ENCODE assay signal across 9 cellular contexts in the genomic region with DNA sequence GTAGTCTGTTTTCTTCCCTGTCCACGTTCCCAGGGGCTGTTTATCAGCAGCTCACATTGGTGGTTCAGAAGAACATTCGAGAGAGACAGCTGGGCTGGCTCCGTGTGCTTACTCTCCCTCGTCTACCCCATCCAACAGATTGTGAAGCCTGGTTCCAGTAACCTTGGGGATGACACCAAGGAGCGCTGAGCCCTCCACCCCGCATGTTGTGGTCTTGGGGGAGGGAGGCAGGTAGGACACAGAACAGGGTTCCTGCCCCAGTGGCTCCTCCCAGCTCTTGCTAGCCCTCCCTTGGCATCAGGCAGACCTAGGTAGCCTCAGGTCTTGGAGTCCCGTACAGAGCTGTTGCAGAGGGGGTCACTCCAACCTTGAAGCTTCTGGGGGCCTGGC. TPM values are rescaled to one million over a fixed set of nuclear protein-coding genes. Genes with fewer than 3 reads are reported as not detected.
DNase-seq lines count a peak whose midpoint lies in the region; ATAC-seq and TF ChIP-seq lines count a peak whose summit lies in the region.
"Had no signal": no experiment of that assay in that cellular context is flagged by ENCODE, and none has a peak within 500 bp of the region (broad histone marks: within the 10 kb centered on the region; RNA-seq: fewer than 3 reads in every experiment).

No MANE protein-coding gene starts in this region.

- no peaks in the 10 kb centered on the region for H3K27me3 Mint-ChIP-seq in T-helper 1 cell treated with Interleukin-12 subunit alpha and Interleukin-12 subunit beta and Interleukin-4 antibody, amounts not matched to agents 30 μg/mL and 1 μg/mL, for 36 hours (ENCODE audit: low read depth)

- H3K4me3 Mint-ChIP-seq in T-helper 1 cell treated with Interleukin-12 subunit alpha and Interleukin-12 subunit beta and Interleukin-4 antibody, amounts not matched to agents 30 μg/mL and 1 μg/mL, for 36 hours: peak overlapping the region; percentile 38

- 53 to 68% methylated on average over 7 of the region's 7 CpGs for WGBS in esophagus, 2 donors
- 44 to 56% (median 46%) methylated on average over 5 to 7 of the region's 7 CpGs for WGBS in spleen, 5 donors
- WGBS in lower leg skin, 2 donors: 36 to 53% methylated on average over 6 to 7 of the region's 7 CpGs

- TF ChIP-seq POLR2A in Peyer's patch (IDR thresholded peaks at IDR 0.05) (no peak), spleen (IDR thresholded peaks at IDR 0.05) (no peak), lower leg skin (IDR thresholded peaks at IDR 0.05) (no peak)

- H3K9me3 ChIP-seq in Peyer's patch (no peaks in the 10 kb centered on the region), esophagus (ENCODE audit: control insufficient read depth in 2 of 2, insufficient read depth in 1 of 2, low read depth in 1 of 2, low read length in 1 of 2) (no peaks in the 10 kb centered on the region), spleen (no peaks in the 10 kb centered on the region)

- peaks cover 88% of the 10 kb centered on the region for H3K4me1 Mint-ChIP-seq in T-helper 1 cell treated with Interleukin-12 subunit alpha and Interleukin-12 subunit beta and Interleukin-4 antibody, amounts not matched to agents 30 μg/mL and 1 μg/mL, for 36 hours (ENCODE audit: low read depth)

- peaks cover 43% of the 10 kb centered on the region for H3K36me3 Mint-ChIP-seq in T-helper 1 cell treated with Interleukin-12 subunit alpha and Interleukin-12 subunit beta and Interleukin-4 antibody, amounts not matched to agents 30 μg/mL and 1 μg/mL, for 36 hours (ENCODE audit: low read depth)

- no peak for ATAC-seq in GM21723 (IDR thresholded peaks at IDR 0.05; ENCODE audit: unreplicated experiment)
- ATAC-seq in GM18858 (IDR thresholded peaks at IDR 0.05; ENCODE audit: unreplicated experiment): no peak

- TF ChIP-seq CTCF in Peyer's patch (IDR thresholded peaks at IDR 0.05) (no peak), spleen (IDR thresholded peaks at IDR 0.05 in 8 of 11, conservative IDR thresholded peaks at IDR 0.05 in 3 of 11) (no peak), lower leg skin (IDR thresholded peaks at IDR 0.05) (no peak)

- H3K4me3 ChIP-seq in Peyer's patch (no peak overlapping the region), esophagus (ENCODE audit: low read depth in 1 of 2, low read length in 2 of 2) (no peak overlapping the region), spleen (peak overlapping the region in 1 of 8 donors; percentile 53), lower leg skin (ENCODE audit: low read depth, poor library complexity, severe bottlenecking) (no peak overlapping the region)

- H3K36me3 ChIP-seq in Peyer's patch (peaks cover 0 to 6% (median 0%) of the 10 kb centered on the region in 3 donors), esophagus (ENCODE audit: control insufficient read depth in 2 of 2, insufficient read depth in 2 of 2, low read length in 1 of 2) (peaks cover 0 to 4% of the 10 kb centered on the region in 2 donors), spleen (peaks cover 0 to 19% (median 2%) of the 10 kb centered on the region in 6 donors)

- peak overlapping the region; percentile 98 for H3K27ac Mint-ChIP-seq in T-helper 1 cell treated with Interleukin-12 subunit alpha and Interleukin-12 subunit beta and Interleukin-4 antibody, amounts not matched to agents 30 μg/mL and 1 μg/mL, for 36 hours

- peak overlapping the region; percentile 94 to 99 (median 96) for H3K27ac ChIP-seq in Peyer's patch
- H3K27ac ChIP-seq in esophagus (ENCODE audit: low read depth in 2 of 2, low read length in 1 of 2): peak overlapping the region; percentile 14 to 79
- peak overlapping the region; percentile 75 to 100 (median 96) for H3K27ac ChIP-seq in spleen

- H3K9me3 Mint-ChIP-seq in T-helper 1 cell treated with Interleukin-12 subunit alpha and Interleukin-12 subunit beta and Interleukin-4 antibody, amounts not matched to agents 30 μg/mL and 1 μg/mL, for 36 hours: peaks cover 3% of the 10 kb centered on the region

- DNase-seq in T-helper 1 cell (no peak), Peyer's patch (peak in 2 of 3 donors; percentile 59 to 60), spleen (no peak), lower leg skin (ENCODE audit: low spot score in 2 of 2) (no peak)
- DNase-seq: NCI-H1048 had no signal

- H3K27me3 ChIP-seq in Peyer's patch (no peaks in the 10 kb centered on the region), esophagus (ENCODE audit: control insufficient read depth in 1 of 2, insufficient read depth in 2 of 2, low read length in 2 of 2) (no peaks in the 10 kb centered on the region), spleen (replicated peaks in 1 of 7) (no peaks in the 10 kb centered on the region)

- H3K4me1 ChIP-seq in Peyer's patch: peaks cover 20 to 96% (median 77%) of the 10 kb centered on the region in 4 donors
- H3K4me1 ChIP-seq in esophagus (ENCODE audit: control insufficient read depth in 2 of 2, insufficient read depth in 2 of 2, low read length in 1 of 2): peaks cover 16 to 36% of the 10 kb centered on the region in 2 donors
- peaks cover 31 to 100% (median 100%) of the 10 kb centered on the region in 6 donors for H3K4me1 ChIP-seq in spleen

- intact Hi-C loops in spleen (cut with DNase I; ENCODE audit: low total_unique reads) (loop anchor here (10.0 kb wide), 1 partner anchor 75 kb away; no protein-coding TSS in a partner anchor), lower leg skin (cut with DNase I; ENCODE audit: low total_unique reads) (no loop called here)

RNA-seq across cellular contexts. Expression of a gene that starts 33.1 kb away (rescaled TPM):
- total RNA-seq in Peyer's patch (10 to 100 TPM; 51.2 to 80.4 (median 75.6) TPM), spleen (100 to 1,000 TPM in 1 of 7 donors, 10 to 100 TPM in 6; 71.6 to 111 (median 85.8) TPM), lower leg skin (100 to 1,000 TPM in 2 of 4 donors, 10 to 100 TPM in 2; 50.8 to 151 (median 98.7) TPM)
- polyA plus RNA-seq in esophagus (10 to 100 TPM in 1 of 2 donors, 1 to 10 TPM in 1; 9.0 to 20.9 TPM), spleen (10 to 100 TPM; 21.8 to 43.3 (median 43.1) TPM)

Comparison
In these comparisons a context has a peak if more than half of its experiments do, and no peak if none do; other contexts are left out.
1. DNase-seq: peak in Peyer's patch (2 of 3); none in T-helper 1 cell (0 of 5), spleen (single experiment) and lower leg skin (0 of 2).
2. Peak in every context shown above with its lines, with median percentiles within 50 percentile points of each other: H3K27ac ChIP-seq.